ENCODE assay signal across 8 cellular contexts in genomic region chr15:63189955-63190691, GRCh38. TPM values are rescaled to one million over a fixed set of nuclear protein-coding genes. Genes with fewer than 3 reads are reported as not detected.
A peak's percentile ranks its signal among the peaks of the same experiment; 100 is the strongest.
DNase-seq lines count a peak whose midpoint lies in the region; ATAC-seq lines count a peak whose summit lies in the region.

No MANE protein-coding gene starts in this region.

- peak overlapping the region; percentile 96 for H3K4me3 Mint-ChIP-seq in activated T-helper 1 cell treated with anti-CD3 and anti-CD28 coated beads, Interleukin-12 subunit alpha, Interleukin-12 subunit beta, Interleukin-2, Interleukin-4 antibody, amounts not matched to agents 30 ng/mL and 10 ng/mL and 1 ng/mL, durations not matched to agents 14 hours and 24 hours and 36 hours
- peak overlapping the region; percentile 96 to 98 (median 97) for H3K4me3 Mint-ChIP-seq in immature natural killer cell

- no peak for ATAC-seq in HG03521 (IDR thresholded peaks at IDR 0.05; ENCODE audit: unreplicated experiment)

- intact Hi-C loops in activated T-helper 1 cell treated with anti-CD3 and anti-CD28 coated beads, Interleukin-12 subunit alpha, Interleukin-12 subunit beta, Interleukin-2, Interleukin-4 antibody, amounts not matched to agents 30 ng/mL and 10 ng/mL and 1 ng/mL, durations not matched to agents 14 hours and 24 hours and 36 hours (cut with micrococcal nuclease), result loop anchor here (1.0 to 10.0 kb wide), 9 partner anchors 33 to 1055 kb away; partner anchors contain the start of genes RPS27L and USP3

- H3K27ac Mint-ChIP-seq in activated T-helper 1 cell treated with anti-CD3 and anti-CD28 coated beads, Interleukin-12 subunit alpha, Interleukin-12 subunit beta, Interleukin-2, Interleukin-4 antibody, amounts not matched to agents 30 ng/mL and 10 ng/mL and 1 ng/mL, durations not matched to agents 14 hours and 24 hours and 36 hours, result peak overlapping the region; percentile 90
- peak overlapping the region; percentile 97 to 99 (median 98) for H3K27ac Mint-ChIP-seq in immature natural killer cell

- H3K27ac ChIP-seq in substantia nigra (ENCODE audit: low read depth, low read length, poor library complexity, severe bottlenecking), result peak overlapping the region; percentile 91

- peaks cover 8% of the 10 kb centered on the region for H3K27me3 Mint-ChIP-seq in activated T-helper 1 cell treated with anti-CD3 and anti-CD28 coated beads, Interleukin-12 subunit alpha, Interleukin-12 subunit beta, Interleukin-2, Interleukin-4 antibody, amounts not matched to agents 30 ng/mL and 10 ng/mL and 1 ng/mL, durations not matched to agents 14 hours and 24 hours and 36 hours (ENCODE audit: insufficient read depth)
- peaks cover 7 to 15% (median 10%) of the 10 kb centered on the region in 3 donors for H3K27me3 Mint-ChIP-seq in immature natural killer cell (ENCODE audit: low read depth in 3 of 3)

- peaks cover 21% of the 10 kb centered on the region for H3K36me3 Mint-ChIP-seq in activated T-helper 1 cell treated with anti-CD3 and anti-CD28 coated beads, Interleukin-12 subunit alpha, Interleukin-12 subunit beta, Interleukin-2, Interleukin-4 antibody, amounts not matched to agents 30 ng/mL and 10 ng/mL and 1 ng/mL, durations not matched to agents 14 hours and 24 hours and 36 hours (ENCODE audit: low read depth)
- H3K36me3 Mint-ChIP-seq in immature natural killer cell, result no peaks in the 10 kb centered on the region

- peak; percentile 33 for DNase-seq in Ammon's horn (ENCODE audit: low spot score)
- peak; percentile 44 for DNase-seq in HT1080 (ENCODE audit: low read depth)
- no peak for DNase-seq in activated T-helper 1 cell treated with anti-CD3 and anti-CD28 coated beads, Interleukin-12 subunit alpha, Interleukin-12 subunit beta, Interleukin-2, Interleukin-4 antibody, amounts not matched to agents 30 ng/mL and 10 ng/mL and 1 ng/mL, durations not matched to agents 14 hours and 24 hours and 36 hours (ENCODE audit: low spot score)
- peak in 2 of 3 donors; percentile 29 to 41 for DNase-seq in immature natural killer cell
- DNase-seq in substantia nigra (lab: John Stamatoyannopoulos, UW), result peak in 2 of 49 donors; percentile 5 to 55
- no peak for DNase-seq in NCI-H2196 treated with DMSO at 0.1 percent for 48 hours (lab: John Stamatoyannopoulos, UW; ENCODE audit: unreplicated experiment)
- DNase-seq in dedifferentiated amniotic fluid mesenchymal stem cell (ENCODE audit: extremely low spot score), result no peak

- no peaks in the 10 kb centered on the region for H3K9me3 Mint-ChIP-seq in activated T-helper 1 cell treated with anti-CD3 and anti-CD28 coated beads, Interleukin-12 subunit alpha, Interleukin-12 subunit beta, Interleukin-2, Interleukin-4 antibody, amounts not matched to agents 30 ng/mL and 10 ng/mL and 1 ng/mL, durations not matched to agents 14 hours and 24 hours and 36 hours
- peaks cover 0 to 1% (median 0%) of the 10 kb centered on the region in 6 donors for H3K9me3 Mint-ChIP-seq in immature natural killer cell

- H3K4me1 Mint-ChIP-seq in activated T-helper 1 cell treated with anti-CD3 and anti-CD28 coated beads, Interleukin-12 subunit alpha, Interleukin-12 subunit beta, Interleukin-2, Interleukin-4 antibody, amounts not matched to agents 30 ng/mL and 10 ng/mL and 1 ng/mL, durations not matched to agents 14 hours and 24 hours and 36 hours (ENCODE audit: low read depth), result peaks cover 56% of the 10 kb centered on the region
- peaks cover 64% of the 10 kb centered on the region in 2 donors for H3K4me1 Mint-ChIP-seq in immature natural killer cell

RNA-seq across cellular contexts. Expression of gene RAB8B, which starts 0.7 kb away (rescaled TPM):
- total RNA-seq in HT1080 (2014; rRNA removed; shearing (Covaris generic)), result 10.8 and 15.7 TPM in 2 replicates
- polyA plus RNA-seq in HT1080 (2015; cell fraction: cytosol; rRNA removed), result 16.8 and 21.3 TPM in 2 replicates
- polyA plus RNA-seq in HT1080 (2015; cell fraction: nucleus; rRNA removed), result 12.8 and 16.7 TPM in 2 replicates
- total RNA-seq in activated T-helper 1 cell treated with anti-CD3 and anti-CD28 coated beads, Interleukin-12 subunit alpha, Interleukin-12 subunit beta, Interleukin-2, Interleukin-4 antibody, amounts not matched to agents 30 ng/mL and 10 ng/mL and 1 ng/mL, durations not matched to agents 14 hours and 24 hours and 36 hours, result 135 and 149 TPM in 2 replicates
- 100 to 1,000 TPM in 1 of 3 donors, 10 to 100 TPM in 2; 64.6 to 123 (median 79.7) TPM for polyA plus RNA-seq in immature natural killer cell

RNA-seq across cellular contexts. Expression of gene RPS27L, which starts 32.8 kb away (rescaled TPM):
- total RNA-seq in HT1080 (2014; rRNA removed; shearing (Covaris generic)), result 366 and 380 TPM in 2 replicates
- 93.6 and 307 TPM in 2 replicates for polyA plus RNA-seq in HT1080 (2015; cell fraction: cytosol; rRNA removed)
- polyA plus RNA-seq in HT1080 (2015; cell fraction: nucleus; rRNA removed), result 106 and 154 TPM in 2 replicates
- total RNA-seq in activated T-helper 1 cell treated with anti-CD3 and anti-CD28 coated beads, Interleukin-12 subunit alpha, Interleukin-12 subunit beta, Interleukin-2, Interleukin-4 antibody, amounts not matched to agents 30 ng/mL and 10 ng/mL and 1 ng/mL, durations not matched to agents 14 hours and 24 hours and 36 hours, result 163 and 164 TPM in 2 replicates
- 100 to 1,000 TPM; 135 to 198 (median 154) TPM for polyA plus RNA-seq in immature natural killer cell

Comparison
In these comparisons a context has a peak if more than half of its experiments do, and no peak if none do; other contexts are left out.
1. DNase-seq: peak in Ammon's horn (single experiment), HT1080 (single experiment) and immature natural killer cell (2 of 3); none in activated T-helper 1 cell treated with anti-CD3 and anti-CD28 coated beads, Interleukin-12 subunit alpha, Interleukin-12 subunit beta, Interleukin-2, Interleukin-4 antibody, amounts not matched to agents 30 ng/mL and 10 ng/mL and 1 ng/mL, durations not matched to agents 14 hours and 24 hours and 36 hours (single experiment), NCI-H2196 treated with DMSO at 0.1 percent for 48 hours (single experiment) and dedifferentiated amniotic fluid mesenchymal stem cell (single experiment).